ENCODE assay signal across 34 cellular contexts in genomic region chr12:111699962-111700361, GRCh38.
"Had no signal": no experiment of that assay in that cellular context is flagged by ENCODE, and none has a peak within 500 bp of the region (broad histone marks: within the 10 kb centered on the region; RNA-seq: fewer than 3 reads in every experiment).

No MANE protein-coding gene starts in this region.

- H3K4me1 ChIP-seq: ascending aorta, body of pancreas, breast epithelium had no signal

- H3K27me3 ChIP-seq: adrenal gland, ascending aorta, body of pancreas, brain microvascular endothelial cell, breast epithelium, cardiac muscle cell had no signal

- FAIRE-seq: astrocyte, bronchial epithelial cell had no signal

- ATAC-seq: activated naive CD4-positive, alpha-beta T cell treated with anti-CD3 and anti-CD28 coated beads, Interleukin-2, amount 50 U/mL, for 72 hours; activated naive CD8-positive, alpha-beta T cell treated with anti-CD3 and anti-CD28 coated beads, Interleukin-2, amount 50 U/mL, for 24 hours; activated T-cell treated with anti-CD3 and anti-CD28 coated beads, Interleukin-2, amount 50 U/mL, for 4 hours; activated T-cell treated with anti-CD3 and anti-CD28 coated beads, Interleukin-2, amount 50 U/mL, for 72 hours; activated T-helper 17 cell treated with anti-CD3 and anti-CD28 coated beads, Interleukin-2, amount 50 U/mL, for 72 hours; body of pancreas had no signal

- DNase-seq: activated effector memory CD4-positive, alpha-beta T cell treated with anti-CD3 and anti-CD28 coated beads, Interleukin-2, amount 50 U/mL, for 16 hours; activated effector memory CD4-positive, alpha-beta T cell treated with Interleukin-2 at 50 U/mL for 16 hours; activated gamma-delta T cell; activated gamma-delta T cell treated with Interleukin-2 at 50 U/mL for 16 hours; activated naive CD4-positive, alpha-beta T cell; activated naive CD4-positive, alpha-beta T cell treated with anti-CD3 and anti-CD28 coated beads for 36 hours; activated naive CD4-positive, alpha-beta T cell treated with anti-CD3 and anti-CD28 coated beads, Interleukin-2, amount 10 ng/mL, durations not matched to agents 7 days and 5 days; activated naive CD4-positive, alpha-beta T cell treated with anti-CD3 and anti-CD28 coated beads, Interleukin-2, amount 50 U/mL, for 16 hours; activated naive CD8-positive, alpha-beta T cell treated with anti-CD3 and anti-CD28 coated beads for 36 hours; activated naive CD8-positive, alpha-beta T cell treated with anti-CD3 and anti-CD28 coated beads, Interleukin-2, amount 10 ng/mL, durations not matched to agents 7 days and 5 days; activated naive CD8-positive, alpha-beta T cell treated with anti-CD3 and anti-CD28 coated beads, Interleukin-2, amount 50 U/mL, for 24 hours; activated T-cell treated with anti-CD3 and anti-CD28 coated beads for 4 hours; activated T-cell treated with anti-CD3 and anti-CD28 coated beads, Interleukin-2, amount 50 U/mL, for 1 hour; activated T-cell treated with anti-CD3 and anti-CD28 coated beads, Interleukin-2, amount 50 U/mL, for 24 hours; activated T-cell treated with anti-CD3 and anti-CD28 coated beads, Interleukin-2, amount 50 U/mL, for 4 hours; activated T-cell treated with anti-CD3 and anti-CD28 coated beads, Interleukin-2, amount 50 U/mL, for 48 hours; activated T-cell treated with anti-CD3 and anti-CD28 coated beads, Interleukin-2, amount 50 U/mL, for 72 hours; adrenal gland; amniotic stem cell; amygdala; anterior cingulate cortex; aorta; body of pancreas; brain microvascular endothelial cell; caudate nucleus; central memory CD4-positive, alpha-beta T cell; cerebellar nuclear complex had no signal

- H3K9me3 ChIP-seq: adrenal gland, ascending aorta, body of pancreas, breast epithelium had no signal

- H3K4me3 ChIP-seq: adrenal gland, ascending aorta, body of pancreas, breast epithelium, cardiac muscle cell had no signal

- H3K27ac ChIP-seq: adrenal gland, ascending aorta, body of pancreas, brain microvascular endothelial cell, breast epithelium, cardiac muscle cell had no signal
